1 cellular context compared by ENCODE assay signal in genomic region chr17:2174471-2175293, GRCh38.
A peak's percentile ranks its signal among the peaks of the same experiment; 100 is the strongest.
TF ChIP-seq lines count a peak whose summit lies in the region.

No MANE protein-coding gene starts in this region.

TF ChIP-seq in HepG2, 621 proteins besides CTCF, POLR2A, EP300 and RAD21 (continued from another document):
- no peak for TF ChIP-seq ZNF18 (CRISPR knock-in tag; IDR thresholded peaks at IDR 0.05; ENCODE audit: insufficient replicate concordance)
- no peak for TF ChIP-seq DNMT1 (CRISPR knock-in tag; IDR thresholded peaks at IDR 0.05)
- TF ChIP-seq SALL2 (CRISPR knock-in tag; IDR thresholded peaks at IDR 0.05), result 0 out of 2 replicates have a peak, but pooled peaks have one; percentile 26
- TF ChIP-seq TIGD3 (CRISPR knock-in tag; IDR thresholded peaks at IDR 0.05; ENCODE audit: borderline replicate concordance), result no peak
- TF ChIP-seq REL (CRISPR knock-in tag; conservative IDR thresholded peaks at IDR 0.05), result no peak
- TF ChIP-seq ZNF362 (CRISPR knock-in tag; IDR thresholded peaks at IDR 0.05; ENCODE audit: borderline replicate concordance), result 0 out of 2 replicates have a peak, but pooled peaks have one; percentile 64
- no peak for TF ChIP-seq ZNF234 (CRISPR knock-in tag; conservative IDR thresholded peaks at IDR 0.05)
- 0 out of 2 replicates have a peak, but pooled peaks have one; percentile 1 for TF ChIP-seq MEIS1 (CRISPR knock-in tag; IDR thresholded peaks at IDR 0.05; ENCODE audit: borderline replicate concordance)
- TF ChIP-seq ZNF703 (CRISPR knock-in tag; IDR thresholded peaks at IDR 0.05; ENCODE audit: borderline replicate concordance), result no peak
- TF ChIP-seq ZNF768 (CRISPR knock-in tag; IDR thresholded peaks at IDR 0.05), result no peak
- TF ChIP-seq ZFP91 (CRISPR knock-in tag; IDR thresholded peaks at IDR 0.05; ENCODE audit: borderline replicate concordance), result peak; percentile 68; the same call in 1 of the 2 replicates
- TF ChIP-seq ZBTB8A (CRISPR knock-in tag; IDR thresholded peaks at IDR 0.05; ENCODE audit: borderline replicate concordance, low read depth), result no peak
- no peak for TF ChIP-seq NFAT5 (CRISPR knock-in tag; IDR thresholded peaks at IDR 0.05)
- no peak for TF ChIP-seq ZNF784 (CRISPR knock-in tag; IDR thresholded peaks at IDR 0.05; ENCODE audit: borderline replicate concordance)
- peak; percentile 41; the same call in 1 of the 2 replicates for TF ChIP-seq NCOR1 (IDR thresholded peaks at IDR 0.05; ENCODE audit: borderline replicate concordance, low read length)
- TF ChIP-seq RARA (CRISPR knock-in tag; IDR thresholded peaks at IDR 0.05), result peak; percentile 100
